17 cellular contexts compared by ENCODE assay signal in the genomic region with DNA sequence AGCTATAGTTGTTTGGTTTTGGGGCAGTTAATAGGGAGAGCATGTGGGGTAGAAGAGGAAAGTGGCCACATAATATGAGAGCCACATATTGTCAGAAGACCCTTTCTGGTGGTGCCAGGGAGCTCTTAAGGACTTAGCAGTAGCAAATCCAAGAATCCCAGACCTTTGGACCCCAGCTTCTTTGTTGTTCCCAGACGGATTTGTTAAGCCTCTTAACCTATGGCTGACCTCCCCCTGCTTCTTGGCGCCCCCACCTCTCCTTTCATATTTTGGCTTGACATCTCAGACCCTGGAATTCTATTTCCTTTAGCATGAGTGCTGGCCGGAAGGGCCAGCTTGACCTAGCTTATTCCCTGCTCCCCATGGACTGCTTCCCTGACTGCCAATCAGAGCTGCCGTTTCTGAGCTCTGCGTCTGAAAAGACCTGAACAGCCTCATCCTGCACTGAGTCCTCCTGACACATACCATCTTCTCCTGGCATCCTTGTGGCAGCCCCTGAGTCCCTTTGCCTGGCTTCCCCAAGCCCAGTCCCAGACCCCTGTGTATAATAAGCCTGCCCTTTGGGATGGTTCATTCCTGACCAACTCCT.
DNase-seq lines count a peak whose midpoint lies in the region; ATAC-seq and TF ChIP-seq lines count a peak whose summit lies in the region.
"Had no signal": no experiment of that assay in that cellular context is flagged by ENCODE, and none has a peak within 500 bp of the region (broad histone marks: within the 10 kb centered on the region; RNA-seq: fewer than 3 reads in every experiment).

No MANE protein-coding gene starts in this region.

- H2AK5ac ChIP-seq in mesendoderm (ENCODE audit: low read length): peak overlapping the region; percentile 84

- POLR2A ChIA-PET in activated CD4-positive, alpha-beta memory T cell treated with anti-CD3 and anti-CD28 coated beads, Interleukin-2, amount 10 ng/mL, durations not matched to agents 7 days and 5 days (lab: Charles Lee): interaction anchor here (0.8 to 1.4 kb wide), 3 partner anchors 10 to 270 kb away, joined by 3 read pairs; no protein-coding TSS in a partner anchor

- peak overlapping the region; percentile 16 for H3K18ac ChIP-seq in mesendoderm (ENCODE audit: low read length)

- H3K4me1 ChIP-seq in mesendoderm (ENCODE audit: control insufficient read depth, low read depth, low read length): peaks cover 9% of the 10 kb centered on the region
- H3K4me1 ChIP-seq in uterus: no peaks in the 10 kb centered on the region
- H3K4me1 ChIP-seq: BE2C had no signal

- no peak overlapping the region for H2BK15ac ChIP-seq in mesendoderm (replicated peaks; ENCODE audit: low read depth)

- H3K9me3 Mint-ChIP-seq in activated T-helper 1 cell treated with anti-CD3 and anti-CD28 coated beads, Interleukin-12 subunit alpha, Interleukin-12 subunit beta, Interleukin-2, Interleukin-4 antibody, amounts not matched to agents 30 ng/mL and 10 ng/mL and 1 ng/mL, durations not matched to agents 14 hours and 24 hours and 36 hours: no peaks in the 10 kb centered on the region
- no peaks in the 10 kb centered on the region for H3K9me3 Mint-ChIP-seq in activated CD4-positive, alpha-beta memory T cell treated with anti-CD3 and anti-CD28 coated beads, Interleukin-2, amount 10 ng/mL, durations not matched to agents 7 days and 5 days

- no peak overlapping the region for H3K4ac ChIP-seq in mesendoderm (ENCODE audit: low read depth, low read length)

- H3K36me3 ChIP-seq in mesendoderm (ENCODE audit: control insufficient read depth, insufficient read depth, low read length): no peaks in the 10 kb centered on the region
- no peaks in the 10 kb centered on the region for H3K36me3 ChIP-seq in uterus
- H3K36me3 ChIP-seq: BE2C had no signal

- H3K9ac ChIP-seq in mesendoderm (ENCODE audit: low read length): no peak overlapping the region

- no peaks in the 10 kb centered on the region for H3K9me3 ChIP-seq in uterus
- H3K9me3 ChIP-seq: BE2C had no signal

- no peak overlapping the region for H3K4me2 ChIP-seq in mesendoderm (ENCODE audit: low read length)
- H3K4me2 ChIP-seq: PC-9 had no signal

- CTCF ChIA-PET in activated CD4-positive, alpha-beta memory T cell treated with anti-CD3 and anti-CD28 coated beads, Interleukin-2, amount 10 ng/mL, durations not matched to agents 7 days and 5 days (lab: Charles Lee): interaction anchor here (2.2 kb wide), 1 partner anchor 102 kb away, joined by 6 read pairs; no protein-coding TSS in a partner anchor

- H2BK120ac ChIP-seq in mesendoderm (ENCODE audit: low read depth, low read length): no peak overlapping the region

- no peak for TF ChIP-seq POLR2A in uterus (IDR thresholded peaks at IDR 0.05)

- intact Hi-C loops in left ventricle myocardium superior (cut with micrococcal nuclease): no loop called here
- intact Hi-C loops in cardiac septum (cut with DNase I): no loop called here
- intact Hi-C loops in activated T-helper 1 cell treated with anti-CD3 and anti-CD28 coated beads, Interleukin-12 subunit alpha, Interleukin-12 subunit beta, Interleukin-2, Interleukin-4 antibody, amounts not matched to agents 30 ng/mL and 10 ng/mL and 1 ng/mL, durations not matched to agents 14 hours and 24 hours and 36 hours (cut with micrococcal nuclease): loop anchor here (2.0 to 5.0 kb wide), 3 partner anchors 15 to 100 kb away; no protein-coding TSS in a partner anchor
- intact Hi-C loops in uterus (cut with DNase I; ENCODE audit: low total_unique reads): no loop called here

- H2BK5ac ChIP-seq in mesendoderm (ENCODE audit: low read length): peak overlapping the region; percentile 92

- no peak overlapping the region for H4K5ac ChIP-seq in mesendoderm (ENCODE audit: low read length)

- H3K27ac ChIP-seq in mesendoderm (ENCODE audit: low read depth, low read length): peak overlapping the region; percentile 67
- H3K27ac ChIP-seq in uterus: peak overlapping the region; percentile 7 to 11
- H3K27ac ChIP-seq: PC-9, SK-N-MC had no signal

- H3K27ac Mint-ChIP-seq in activated T-helper 1 cell treated with anti-CD3 and anti-CD28 coated beads, Interleukin-12 subunit alpha, Interleukin-12 subunit beta, Interleukin-2, Interleukin-4 antibody, amounts not matched to agents 30 ng/mL and 10 ng/mL and 1 ng/mL, durations not matched to agents 14 hours and 24 hours and 36 hours: peak overlapping the region; percentile 11
- no peak overlapping the region for H3K27ac Mint-ChIP-seq in activated CD4-positive, alpha-beta memory T cell treated with anti-CD3 and anti-CD28 coated beads, Interleukin-2, amount 10 ng/mL, durations not matched to agents 7 days and 5 days

- no peaks in the 10 kb centered on the region for H3K27me3 ChIP-seq in mesendoderm (ENCODE audit: insufficient read depth, low read length, poor library complexity)
- no peaks in the 10 kb centered on the region for H3K27me3 ChIP-seq in uterus

- TF ChIP-seq CTCF in uterus (IDR thresholded peaks at IDR 0.05): no peak

- H3K23ac ChIP-seq in mesendoderm (ENCODE audit: low read length): no peak overlapping the region

- peaks cover 20% of the 10 kb centered on the region for H3K36me3 Mint-ChIP-seq in activated T-helper 1 cell treated with anti-CD3 and anti-CD28 coated beads, Interleukin-12 subunit alpha, Interleukin-12 subunit beta, Interleukin-2, Interleukin-4 antibody, amounts not matched to agents 30 ng/mL and 10 ng/mL and 1 ng/mL, durations not matched to agents 14 hours and 24 hours and 36 hours (ENCODE audit: low read depth)
- H3K36me3 Mint-ChIP-seq in activated CD4-positive, alpha-beta memory T cell treated with anti-CD3 and anti-CD28 coated beads, Interleukin-2, amount 10 ng/mL, durations not matched to agents 7 days and 5 days (ENCODE audit: low read depth): no peaks in the 10 kb centered on the region

- ATAC-seq in left ventricle myocardium superior: peak; percentile 29

- DNase-seq in left ventricle myocardium superior (no peak), cardiac septum (ENCODE audit: low spot score) (no peak), mesendoderm (no peak), uterus (no peak), AG08395 (ENCODE audit: low spot score) (no peak)
- no peak for DNase-seq in activated T-helper 1 cell treated with anti-CD3 and anti-CD28 coated beads, Interleukin-12 subunit alpha, Interleukin-12 subunit beta, Interleukin-2, Interleukin-4 antibody, amounts not matched to agents 30 ng/mL and 10 ng/mL and 1 ng/mL, durations not matched to agents 14 hours and 24 hours and 36 hours (ENCODE audit: low spot score)
- DNase-seq in activated CD4-positive, alpha-beta memory T cell treated with anti-CD3 and anti-CD28 coated beads, Interleukin-2, amount 10 ng/mL, durations not matched to agents 7 days and 5 days: no peak
- DNase-seq in stimulated activated naive CD4-positive, alpha-beta T cell (lab: John Stamatoyannopoulos, UW): no peak
- DNase-seq: BE2C, DMS 273 treated with DMSO at 0.1 percent for 48 hours, MV-4-11, NCI-H1417, NCI-H1930, NCI-H2171, NCI-H446 treated with DMSO at 0.1 percent for 48 hours, PC-9 had no signal

- no peaks in the 10 kb centered on the region for H3K79me1 ChIP-seq in mesendoderm (ENCODE audit: low read length)

- H3K27me3 Mint-ChIP-seq in activated T-helper 1 cell treated with anti-CD3 and anti-CD28 coated beads, Interleukin-12 subunit alpha, Interleukin-12 subunit beta, Interleukin-2, Interleukin-4 antibody, amounts not matched to agents 30 ng/mL and 10 ng/mL and 1 ng/mL, durations not matched to agents 14 hours and 24 hours and 36 hours (ENCODE audit: insufficient read depth): no peaks in the 10 kb centered on the region
- no peaks in the 10 kb centered on the region for H3K27me3 Mint-ChIP-seq in activated CD4-positive, alpha-beta memory T cell treated with anti-CD3 and anti-CD28 coated beads, Interleukin-2, amount 10 ng/mL, durations not matched to agents 7 days and 5 days

- H4K8ac ChIP-seq in mesendoderm (ENCODE audit: low read depth, low read length): no peak overlapping the region

- H3K4me1 Mint-ChIP-seq in activated T-helper 1 cell treated with anti-CD3 and anti-CD28 coated beads, Interleukin-12 subunit alpha, Interleukin-12 subunit beta, Interleukin-2, Interleukin-4 antibody, amounts not matched to agents 30 ng/mL and 10 ng/mL and 1 ng/mL, durations not matched to agents 14 hours and 24 hours and 36 hours (ENCODE audit: low read depth): peaks cover 51% of the 10 kb centered on the region
- H3K4me1 Mint-ChIP-seq in activated CD4-positive, alpha-beta memory T cell treated with anti-CD3 and anti-CD28 coated beads, Interleukin-2, amount 10 ng/mL, durations not matched to agents 7 days and 5 days: peaks cover 48% of the 10 kb centered on the region

- no CpG with 5 or more reads among the region's 5 CpGs for WGBS in mesendoderm (ENCODE audit: extremely low coverage, insufficient coverage, low lambda C conversion rate)

- no peak overlapping the region for H3K4me3 Mint-ChIP-seq in activated T-helper 1 cell treated with anti-CD3 and anti-CD28 coated beads, Interleukin-12 subunit alpha, Interleukin-12 subunit beta, Interleukin-2, Interleukin-4 antibody, amounts not matched to agents 30 ng/mL and 10 ng/mL and 1 ng/mL, durations not matched to agents 14 hours and 24 hours and 36 hours
- H3K4me3 Mint-ChIP-seq in activated CD4-positive, alpha-beta memory T cell treated with anti-CD3 and anti-CD28 coated beads, Interleukin-2, amount 10 ng/mL, durations not matched to agents 7 days and 5 days: no peak overlapping the region

- peak overlapping the region; percentile 73 for H3K56ac ChIP-seq in mesendoderm (ENCODE audit: low read length)

- no peak overlapping the region for H3K4me3 ChIP-seq in mesendoderm (ENCODE audit: low read length)
- no peak overlapping the region for H3K4me3 ChIP-seq in uterus
- H3K4me3 ChIP-seq: PC-9, SK-N-MC had no signal

- no peaks in the 10 kb centered on the region for H3K79me2 ChIP-seq in mesendoderm (ENCODE audit: control insufficient read depth, insufficient read depth, low read length)
